ENCODE assay signal across 21 cellular contexts in genomic region chr14:67965684-67966083, GRCh38.
DNase-seq lines count a peak whose midpoint lies in the region; ATAC-seq and TF ChIP-seq lines count a peak whose summit lies in the region.
"Had no signal": no experiment of that assay in that cellular context is flagged by ENCODE, and none has a peak within 500 bp of the region (broad histone marks: within the 10 kb centered on the region; RNA-seq: fewer than 3 reads in every experiment).

No MANE protein-coding gene starts in this region.

- H3K27me3 ChIP-seq in WERI-Rb-1 (ENCODE audit: insufficient read depth, low read depth, severe bottlenecking) (no peaks in the 10 kb centered on the region), rectal smooth muscle tissue (ENCODE audit: control insufficient read depth, insufficient read depth, low read length) (no peaks in the 10 kb centered on the region), uterus (no peaks in the 10 kb centered on the region)
- H3K27me3 ChIP-seq: upper lobe of left lung had no signal

- ATAC-seq in left colon = peak; percentile 47
- ATAC-seq: HepG2; naive thymus-derived CD4-positive, alpha-beta T cell; Panc1; stimulated activated naive CD8-positive, alpha-beta T cell treated with anti-CD3 and anti-CD28 coated beads, Interleukin-15, amount 100 ng/mL, for 72 hours had no signal

- H3K4me3 ChIP-seq in WERI-Rb-1 (ENCODE audit: low read depth, low read length) (no peak overlapping the region), rectal smooth muscle tissue (ENCODE audit: low read length) (no peak overlapping the region), uterus (no peak overlapping the region)
- H3K4me3 ChIP-seq: upper lobe of left lung had no signal

- H3K4me1 ChIP-seq in rectal smooth muscle tissue (ENCODE audit: control insufficient read depth, insufficient read depth, low read length) (peaks cover 12% of the 10 kb centered on the region), uterus (peaks cover 0 to 6% of the 10 kb centered on the region in 2 donors)

- H3K27ac ChIP-seq in WERI-Rb-1 = peak overlapping the region; percentile 2; the same call in 1 of the 2 replicates
- peak overlapping the region; percentile 77 for H3K27ac ChIP-seq in rectal smooth muscle tissue (ENCODE audit: low read depth, low read length)
- H3K27ac ChIP-seq in uterus = peak overlapping the region; percentile 73 to 85

- DNase-seq in WERI-Rb-1 (peak; percentile 18), left colon (no peak), uterus (no peak), NCI-H510A (lab: John Stamatoyannopoulos, UW) (no peak)
- DNase-seq in activated CD4-positive, CD25-positive, alpha-beta regulatory T cell treated with anti-CD3 and anti-CD28 coated beads, Interleukin-2, amount 50 U/mL, for 72 hours = no peak
- DNase-seq in activated CD4-positive, alpha-beta T cell treated with anti-CD3 and anti-CD28 coated beads for 1 hour = no peak
- DNase-seq: activated CD4-positive, alpha-beta T cell treated with anti-CD3 and anti-CD28 coated beads, Interleukin-2, amount 50 U/mL, for 48 hours; activated CD4-positive, CD25-positive, alpha-beta regulatory T cell; activated CD8-positive, alpha-beta memory T cell treated with anti-CD3 and anti-CD28 coated beads, Interleukin-2, amount 50 U/mL, for 4 hours; activated naive CD4-positive, alpha-beta T cell treated with anti-CD3 and anti-CD28 coated beads, Interleukin-2, amount 10 ng/mL, durations not matched to agents 7 days and 5 days; effector memory CD4-positive, alpha-beta T cell; Kasumi-1; naive thymus-derived CD4-positive, alpha-beta T cell; NCI-H1694; occipital lobe; SIG-M5; stimulated activated naive CD8-positive, alpha-beta T cell treated with anti-CD3 and anti-CD28 coated beads, Interleukin-15, amount 100 ng/mL, for 72 hours; upper lobe of left lung had no signal

- intact Hi-C loops in left colon (cut with DNase I, micrococcal nuclease) (no loop called here), uterus (cut with DNase I; ENCODE audit: low total_unique reads) (no loop called here)

- no peak for TF ChIP-seq POLR2A in uterus (IDR thresholded peaks at IDR 0.05)

- H3K9me3 ChIP-seq in WERI-Rb-1 (ENCODE audit: severe bottlenecking) (no peaks in the 10 kb centered on the region), uterus (no peaks in the 10 kb centered on the region)
- H3K9me3 ChIP-seq: upper lobe of left lung had no signal

- H3K9ac ChIP-seq in rectal smooth muscle tissue (ENCODE audit: low read length) = no peak overlapping the region

- TF ChIP-seq CTCF in WERI-Rb-1 (IDR thresholded peaks at IDR 0.05; ENCODE audit: low read depth, low read length) = no peak
- TF ChIP-seq CTCF in uterus (IDR thresholded peaks at IDR 0.05) = no peak

- no peaks in the 10 kb centered on the region for H3K36me3 ChIP-seq in WERI-Rb-1
- no peaks in the 10 kb centered on the region for H3K36me3 ChIP-seq in rectal smooth muscle tissue (ENCODE audit: control insufficient read depth, insufficient read depth, low read length)
- H3K36me3 ChIP-seq in uterus = no peaks in the 10 kb centered on the region
- H3K36me3 ChIP-seq: upper lobe of left lung had no signal

Comparison
In these comparisons a context has a peak if more than half of its experiments do, and no peak if none do; other contexts are left out.
1. H3K27ac ChIP-seq: peak in every context shown above with its lines; median percentile 79 in uterus; 77 in rectal smooth muscle tissue; 2 in WERI-Rb-1.